ENCODE assay signal across 23 cellular contexts in genomic region chr7:131638641-131639430, GRCh38.
DNase-seq lines count a peak whose midpoint lies in the region; ATAC-seq and TF ChIP-seq lines count a peak whose summit lies in the region.
"Had no signal": no experiment of that assay in that cellular context is flagged by ENCODE, and none has a peak within 500 bp of the region (broad histone marks: within the 10 kb centered on the region; RNA-seq: fewer than 3 reads in every experiment).

No MANE protein-coding gene starts in this region.

- H2BK15ac ChIP-seq in H9 (ENCODE audit: low read depth, low read length), result no peak overlapping the region

- no peak overlapping the region for H4K91ac ChIP-seq in H9 (ENCODE audit: insufficient read length, low read depth, low read length)

- H3K27me3 ChIP-seq in H9 (ENCODE audit: insufficient read depth, low read length), result 0 out of 2 replicates have a peak, but pooled peaks cover 2% of the 10 kb centered on the region
- no peaks in the 10 kb centered on the region for H3K27me3 ChIP-seq in WERI-Rb-1 (ENCODE audit: insufficient read depth, low read depth, severe bottlenecking)
- H3K27me3 ChIP-seq in testis, result no peaks in the 10 kb centered on the region
- H3K27me3 ChIP-seq: BLaER1 treated with 17β-estradiol and CSF1 and Interleukin-3, amounts not matched to agents 10 nM and 100 nM had no signal

- TF ChIP-seq CTCF in H9 (conservative IDR thresholded peaks at IDR 0.05) (no peak), WERI-Rb-1 (IDR thresholded peaks at IDR 0.05; ENCODE audit: low read depth, low read length) (no peak), mesothelial cell of epicardium (IDR thresholded peaks at IDR 0.05; ENCODE audit: unreplicated experiment) (no peak), testis (IDR thresholded peaks at IDR 0.05) (no peak)

- WGBS in H9 (ENCODE audit: extremely low coverage, insufficient read length, low lambda C conversion rate), result no CpG with 5 or more reads among the region's 10 CpGs
- WGBS in testis, 2 donors, result 57 to 73% methylated on average over 10 of the region's 10 CpGs

- ATAC-seq in GM19023 (IDR thresholded peaks at IDR 0.05; ENCODE audit: unreplicated experiment) (no peak), GM19397 (IDR thresholded peaks at IDR 0.05; ENCODE audit: unreplicated experiment) (no peak)
- ATAC-seq: HCT116 had no signal

- H3K4me1 Mint-ChIP-seq in H9, result peaks cover 30 to 36% of the 10 kb centered on the region in 2 experiments
- H3K4me1 Mint-ChIP-seq in mesothelial cell of epicardium, result peaks cover 46% of the 10 kb centered on the region
- H3K4me1 Mint-ChIP-seq: CD4-positive, alpha-beta memory T cell had no signal

- no peak overlapping the region for H4K8ac ChIP-seq in H9 (replicated peaks; ENCODE audit: insufficient read length, low read depth, low read length)

- no peak overlapping the region for H2AFZ ChIP-seq in H9 (ENCODE audit: low read length)

- H2AK5ac ChIP-seq in H9 (ENCODE audit: insufficient read length, low read length), result no peak overlapping the region

- no peaks in the 10 kb centered on the region for H3K23me2 ChIP-seq in H9 (ENCODE audit: insufficient read length, low read depth, low read length, poor library complexity, severe bottlenecking)

- intact Hi-C loops in testis (cut with DNase I; ENCODE audit: low total_unique reads), result no loop called here

- H3T11ph ChIP-seq in H9 (ENCODE audit: low read length), result no peak overlapping the region

- H3K36me3 ChIP-seq in WERI-Rb-1, result no peaks in the 10 kb centered on the region
- no peaks in the 10 kb centered on the region for H3K36me3 ChIP-seq in testis (ENCODE audit: low read depth, missing control alignments)
- H3K36me3 ChIP-seq: BLaER1 treated with 17β-estradiol and CSF1 and Interleukin-3, amounts not matched to agents 10 nM and 100 nM had no signal

- no peak overlapping the region for H2BK120ac ChIP-seq in H9 (ENCODE audit: low read depth, low read length, poor library complexity, severe bottlenecking)

- H3K4me1 ChIP-seq in H9 (ENCODE audit: insufficient read depth, low read length) (peaks cover 6% of the 10 kb centered on the region; the same call in 1 of the 2 replicates), testis (peaks cover 7% of the 10 kb centered on the region)

- H3K4me3 ChIP-seq in WERI-Rb-1 (ENCODE audit: low read depth, low read length) (no peak overlapping the region), testis (no peak overlapping the region)
- H3K4me3 ChIP-seq: BLaER1 treated with 17β-estradiol and CSF1 and Interleukin-3, amounts not matched to agents 10 nM and 100 nM had no signal

- H3K9ac ChIP-seq in H9 (ENCODE audit: extremely low read depth, insufficient read length, low read length), result no peak overlapping the region
- H3K9ac ChIP-seq: BLaER1 treated with 17β-estradiol and CSF1 and Interleukin-3, amounts not matched to agents 10 nM and 100 nM had no signal

- H3K9me3 Mint-ChIP-seq in H9, result no peaks in the 10 kb centered on the region; a peak in 1 of 5 replicates
- H3K9me3 Mint-ChIP-seq in mesothelial cell of epicardium, result no peaks in the 10 kb centered on the region
- H3K9me3 Mint-ChIP-seq: CD4-positive, alpha-beta memory T cell; T-helper 1 cell treated with Interleukin-12 subunit alpha and Interleukin-12 subunit beta and Interleukin-4 antibody, amounts not matched to agents 30 μg/mL and 1 μg/mL, for 36 hours had no signal

- peaks cover 5% of the 10 kb centered on the region for H3K27me3 Mint-ChIP-seq in H9 (ENCODE audit: low read depth)
- no peaks in the 10 kb centered on the region for H3K27me3 Mint-ChIP-seq in mesothelial cell of epicardium (ENCODE audit: low read depth)

- peak overlapping the region; percentile 14 to 70 (median 44); a peak in 2 of 7 replicates for H3K27ac Mint-ChIP-seq in H9
- H3K27ac Mint-ChIP-seq in mesothelial cell of epicardium, result peak overlapping the region; percentile 93
- H3K27ac Mint-ChIP-seq: CD4-positive, alpha-beta memory T cell; T-helper 1 cell treated with Interleukin-12 subunit alpha and Interleukin-12 subunit beta and Interleukin-4 antibody, amounts not matched to agents 30 μg/mL and 1 μg/mL, for 36 hours had no signal

- no peak overlapping the region for H3K23ac ChIP-seq in H9 (ENCODE audit: insufficient read length, low read depth, low read length)

- no peak overlapping the region for H4K5ac ChIP-seq in H9 (ENCODE audit: insufficient read length, low read depth, low read length)

- H3K4me2 ChIP-seq in H9 (ENCODE audit: insufficient read depth, insufficient read length, low read length), result no peak overlapping the region
- H3K4me2 ChIP-seq: BLaER1 treated with 17β-estradiol and CSF1 and Interleukin-3, amounts not matched to agents 10 nM and 100 nM had no signal

- H3K79me1 ChIP-seq in H9 (ENCODE audit: insufficient read depth, low read depth, low read length, poor library complexity, severe bottlenecking), result no peaks in the 10 kb centered on the region

- H3K79me2 ChIP-seq in H9 (ENCODE audit: insufficient read depth, low read length), result no peaks in the 10 kb centered on the region

- H3K9me3 ChIP-seq in H9 (ENCODE audit: control insufficient read depth, low read depth, low read length) (no peaks in the 10 kb centered on the region), WERI-Rb-1 (ENCODE audit: severe bottlenecking) (no peaks in the 10 kb centered on the region), testis (no peaks in the 10 kb centered on the region)
- H3K9me3 ChIP-seq: BLaER1 treated with 17β-estradiol and CSF1 and Interleukin-3, amounts not matched to agents 10 nM and 100 nM had no signal

- DNase-seq in COLO668 (lab: John Stamatoyannopoulos, UW; ENCODE audit: unreplicated experiment), result peak; percentile 37
- no peak for DNase-seq in H9
- peak; percentile 23 for DNase-seq in WERI-Rb-1
- DNase-seq in mesothelial cell of epicardium (ENCODE audit: low spot score in 2 of 2, unreplicated experiment in 2 of 2), result no peak
- DNase-seq in testis, result no peak
- no peak for DNase-seq in DMS 273 treated with DMSO at 0.1 percent for 48 hours (lab: John Stamatoyannopoulos, UW)
- DNase-seq: 8988T; Calu3; CD4-positive, alpha-beta memory T cell; DMS53; EL; KG1; NCI-H1092; NCI-H1694; NCI-H2081; NCI-H2171 treated with DMSO at 0.1 percent for 48 hours; NCI-H524 treated with DMSO at 0.1 percent for 48 hours; SHP77 had no signal

- no peak overlapping the region for H2BK20ac ChIP-seq in H9 (ENCODE audit: low read depth, low read length, poor library complexity, severe bottlenecking)

- H3K4me3 Mint-ChIP-seq in H9 (no peak overlapping the region), mesothelial cell of epicardium (no peak overlapping the region)
- H3K4me3 Mint-ChIP-seq: CD4-positive, alpha-beta memory T cell; T-helper 1 cell treated with Interleukin-12 subunit alpha and Interleukin-12 subunit beta and Interleukin-4 antibody, amounts not matched to agents 30 μg/mL and 1 μg/mL, for 36 hours had no signal

- no peak overlapping the region for H3K18ac ChIP-seq in H9 (ENCODE audit: insufficient read length, low read depth, low read length)

- no peak overlapping the region for H3K27ac ChIP-seq in H9 (ENCODE audit: insufficient read length, low read depth, low read length)
- H3K27ac ChIP-seq in WERI-Rb-1, result peak overlapping the region; percentile 23; the same call in 1 of the 2 replicates
- no peak overlapping the region for H3K27ac ChIP-seq in testis
- H3K27ac ChIP-seq: BLaER1 treated with 17β-estradiol and CSF1 and Interleukin-3, amounts not matched to agents 10 nM and 100 nM had no signal

- H4K20me1 ChIP-seq in H9 (ENCODE audit: control insufficient read depth, insufficient read depth, insufficient read length), result no peaks in the 10 kb centered on the region
- H4K20me1 ChIP-seq: BLaER1 treated with 17β-estradiol and CSF1 and Interleukin-3, amounts not matched to agents 10 nM and 100 nM had no signal

- no peak overlapping the region for H2BK5ac ChIP-seq in H9 (ENCODE audit: insufficient read length, low read length)

- H3K56ac ChIP-seq in H9 (ENCODE audit: insufficient read length, low read depth, low read length), result no peak overlapping the region

- H3K4ac ChIP-seq in H9 (ENCODE audit: low read depth, low read length), result no peak overlapping the region

- H2BK12ac ChIP-seq in H9 (ENCODE audit: insufficient read length, low read depth, low read length), result no peak overlapping the region

- TF ChIP-seq POLR2A in testis (IDR thresholded peaks at IDR 0.05), result no peak

- peaks cover 0 to 4% (median 0%) of the 10 kb centered on the region in 3 experiments; a peak in 3 of 7 replicates for H3K36me3 Mint-ChIP-seq in H9 (ENCODE audit: insufficient read depth in 1 of 3, low read depth in 3 of 3)
- no peaks in the 10 kb centered on the region for H3K36me3 Mint-ChIP-seq in mesothelial cell of epicardium
- H3K36me3 Mint-ChIP-seq: CD4-positive, alpha-beta memory T cell had no signal

- peak overlapping the region; percentile 2; the same call in 1 of the 2 replicates for H3K14ac ChIP-seq in H9 (ENCODE audit: insufficient read depth, low read length)

Comparison
In these comparisons a context has a peak if more than half of its experiments do, and no peak if none do; other contexts are left out.
1. DNase-seq: peak in COLO668 (single experiment) and WERI-Rb-1 (single experiment); none in H9 (single experiment), mesothelial cell of epicardium (0 of 2), testis (single experiment) and DMS 273 treated with DMSO at 0.1 percent for 48 hours (single experiment).